In genomic region chr3:65809641-65810150, GRCh38 we compare ENCODE assay signal across 37 cellular contexts.
"Had no signal": no experiment of that assay in that cellular context is flagged by ENCODE, and none has a peak within 500 bp of the region (broad histone marks: within the 10 kb centered on the region; RNA-seq: fewer than 3 reads in every experiment).

No MANE protein-coding gene starts in this region.

- DNase-seq: activated CD4-positive, alpha-beta T cell treated with anti-CD3 and anti-CD28 coated beads for 36 hours; activated CD4-positive, alpha-beta T cell treated with anti-CD3 and anti-CD28 coated beads, Interleukin-2, amount 10 ng/mL, durations not matched to agents 7 days and 5 days; activated CD4-positive, alpha-beta T cell treated with anti-CD3 and anti-CD28 coated beads, Interleukin-2, amount 50 U/mL, for 48 hours; activated CD4-positive, CD25-positive, alpha-beta regulatory T cell; activated CD8-positive, alpha-beta T cell treated with anti-CD3 and anti-CD28 coated beads, Interleukin-2, amount 10 ng/mL, durations not matched to agents 7 days and 5 days; activated gamma-delta T cell; activated naive CD4-positive, alpha-beta T cell treated with Interleukin-2 at 50 U/mL for 16 hours; activated naive CD8-positive, alpha-beta T cell treated with anti-CD3 and anti-CD28 coated beads, Interleukin-2, amount 10 ng/mL, durations not matched to agents 7 days and 5 days; activated T-cell treated with anti-CD3 and anti-CD28 coated beads, Interleukin-2, amount 50 U/mL, for 24 hours; amygdala; Kasumi-1; KG1; MG63; NCI-H1048; NCI-H146; NCI-H187; NCI-H2029 treated with DMSO at 0.1 percent for 48 hours; NCI-H2107; NCI-H510A; NCI-H526; NCI-H748 treated with DMSO at 0.1 percent for 48 hours; NK-92 treated with Interleukin-12 subunit alpha and Interleukin-12 subunit beta, amount 100 ng/mL, for 24 hours; PC-3; Peyer's patch; RPMI8226; SIG-M5; SW 1271; T-helper 1 cell; T-helper 2 cell; T-helper 9 cell; WERI-Rb-1 had no signal

- H3K4me3 Mint-ChIP-seq: activated CD4-positive, alpha-beta T cell treated with anti-CD3 and anti-CD28 coated beads for 36 hours; activated CD4-positive, alpha-beta T cell treated with anti-CD3 and anti-CD28 coated beads, Interleukin-2, amount 10 ng/mL, durations not matched to agents 7 days and 5 days; activated CD8-positive, alpha-beta T cell treated with anti-CD3 and anti-CD28 coated beads, Interleukin-2, amount 10 ng/mL, durations not matched to agents 7 days and 5 days; activated naive CD4-positive, alpha-beta T cell treated with anti-CD3 and anti-CD28 coated beads, Interleukin-2, amount 50 U/mL, for 24 hours; activated naive CD8-positive, alpha-beta T cell treated with anti-CD3 and anti-CD28 coated beads, Interleukin-2, amount 10 ng/mL, durations not matched to agents 7 days and 5 days; activated T-cell treated with anti-CD3 and anti-CD28 coated beads, Interleukin-2, amount 50 U/mL, for 24 hours; central memory CD8-positive, alpha-beta T cell had no signal

- H3K4me3 ChIP-seq: ascending aorta, cardiac muscle cell, MG63, Peyer's patch had no signal

- H3K4me1 ChIP-seq: Peyer's patch had no signal

- H3K36me3 ChIP-seq: ascending aorta, cardiac muscle cell, MG63, Peyer's patch, WERI-Rb-1 had no signal

- H3K9me3 Mint-ChIP-seq: activated naive CD4-positive, alpha-beta T cell treated with anti-CD3 and anti-CD28 coated beads, Interleukin-2, amount 50 U/mL, for 24 hours; activated T-helper 2 cell treated with anti-CD3 and anti-CD28 coated beads, Interferon-gamma antibody, Interleukin-2, Interleukin-4, amounts not matched to agents 10 μg/mL and 5 μg/mL and 100 μg/mL, durations not matched to agents 14 hours and 24 hours and 36 hours had no signal

- H3K27ac Mint-ChIP-seq: activated CD4-positive, alpha-beta T cell treated with anti-CD3 and anti-CD28 coated beads for 36 hours; activated CD4-positive, alpha-beta T cell treated with anti-CD3 and anti-CD28 coated beads, Interleukin-2, amount 10 ng/mL, durations not matched to agents 7 days and 5 days; activated CD8-positive, alpha-beta T cell treated with anti-CD3 and anti-CD28 coated beads, Interleukin-2, amount 10 ng/mL, durations not matched to agents 7 days and 5 days; activated naive CD4-positive, alpha-beta T cell treated with anti-CD3 and anti-CD28 coated beads, Interleukin-2, amount 50 U/mL, for 24 hours; activated naive CD8-positive, alpha-beta T cell treated with anti-CD3 and anti-CD28 coated beads, Interleukin-2, amount 10 ng/mL, durations not matched to agents 7 days and 5 days; activated T-cell treated with anti-CD3 and anti-CD28 coated beads, Interleukin-2, amount 50 U/mL, for 24 hours; activated T-helper 2 cell treated with anti-CD3 and anti-CD28 coated beads, Interferon-gamma antibody, Interleukin-2, Interleukin-4, amounts not matched to agents 10 μg/mL and 5 μg/mL and 100 μg/mL, durations not matched to agents 14 hours and 24 hours and 36 hours had no signal

- H3K27ac ChIP-seq: ascending aorta, cardiac muscle cell, Peyer's patch, WERI-Rb-1 had no signal

- H3K4me1 Mint-ChIP-seq: activated CD4-positive, alpha-beta T cell treated with anti-CD3 and anti-CD28 coated beads for 36 hours; activated CD4-positive, alpha-beta T cell treated with anti-CD3 and anti-CD28 coated beads, Interleukin-2, amount 10 ng/mL, durations not matched to agents 7 days and 5 days; activated naive CD4-positive, alpha-beta T cell treated with anti-CD3 and anti-CD28 coated beads, Interleukin-2, amount 50 U/mL, for 24 hours; activated naive CD8-positive, alpha-beta T cell treated with anti-CD3 and anti-CD28 coated beads, Interleukin-2, amount 10 ng/mL, durations not matched to agents 7 days and 5 days; central memory CD8-positive, alpha-beta T cell had no signal

- H3K9me3 ChIP-seq: ascending aorta, MG63, Peyer's patch had no signal

- ATAC-seq: activated CD4-positive, alpha-beta T cell treated with anti-CD3 and anti-CD28 coated beads for 36 hours; activated CD8-positive, alpha-beta T cell treated with anti-CD3 and anti-CD28 coated beads, Interleukin-2, amount 10 ng/mL, durations not matched to agents 7 days and 5 days; PC-3; SK-N-SH treated with all-trans-retinoic acid at 6 μM for 48 hours had no signal

- H3K36me3 Mint-ChIP-seq: activated naive CD4-positive, alpha-beta T cell treated with anti-CD3 and anti-CD28 coated beads, Interleukin-2, amount 50 U/mL, for 24 hours; activated naive CD8-positive, alpha-beta T cell treated with anti-CD3 and anti-CD28 coated beads, Interleukin-2, amount 10 ng/mL, durations not matched to agents 7 days and 5 days had no signal

- H3K27me3 ChIP-seq: ascending aorta, cardiac muscle cell, MG63, Peyer's patch had no signal

- H3K27me3 Mint-ChIP-seq: activated CD4-positive, alpha-beta T cell treated with anti-CD3 and anti-CD28 coated beads for 36 hours; activated CD4-positive, alpha-beta T cell treated with anti-CD3 and anti-CD28 coated beads, Interleukin-2, amount 10 ng/mL, durations not matched to agents 7 days and 5 days; activated naive CD4-positive, alpha-beta T cell treated with anti-CD3 and anti-CD28 coated beads, Interleukin-2, amount 50 U/mL, for 24 hours; activated naive CD8-positive, alpha-beta T cell treated with anti-CD3 and anti-CD28 coated beads, Interleukin-2, amount 10 ng/mL, durations not matched to agents 7 days and 5 days; activated T-cell treated with anti-CD3 and anti-CD28 coated beads, Interleukin-2, amount 50 U/mL, for 24 hours; central memory CD8-positive, alpha-beta T cell had no signal
